18 cellular contexts compared by ENCODE assay signal in the genomic region with DNA sequence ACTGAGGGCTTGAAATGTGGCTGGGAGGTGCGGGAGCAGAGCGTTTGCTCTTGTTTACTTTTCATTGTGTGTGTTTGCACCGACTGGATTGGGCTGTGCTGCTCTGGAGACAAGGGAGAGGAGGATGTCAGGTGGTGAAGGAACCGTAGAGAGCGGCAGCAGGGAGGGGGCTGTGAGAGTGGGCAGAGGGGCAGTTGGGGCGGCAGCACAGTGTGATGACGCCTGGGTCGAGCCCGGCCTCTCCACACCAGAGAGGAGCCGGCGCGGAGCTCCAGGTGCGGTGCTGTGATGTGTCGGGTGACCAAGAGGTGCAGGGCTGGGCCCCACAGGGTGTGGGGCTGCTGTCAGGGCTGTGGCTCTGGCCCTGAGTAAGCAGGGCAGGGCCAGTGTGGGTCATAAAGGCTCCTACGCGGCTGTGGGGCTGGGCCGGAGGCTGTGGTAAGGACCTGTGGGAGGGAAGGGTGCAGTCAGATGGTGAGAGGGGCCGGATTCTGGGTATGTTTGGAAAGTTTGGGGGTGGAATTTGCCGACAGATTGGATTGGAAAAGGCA. TPM values are rescaled to one million over a fixed set of nuclear protein-coding genes. Genes with fewer than 3 reads are reported as not detected.
DNase-seq lines count a peak whose midpoint lies in the region; ATAC-seq and TF ChIP-seq lines count a peak whose summit lies in the region.
"Had no signal": no experiment of that assay in that cellular context is flagged by ENCODE, and none has a peak within 500 bp of the region (broad histone marks: within the 10 kb centered on the region; RNA-seq: fewer than 3 reads in every experiment).

No MANE protein-coding gene starts in this region.

- ATAC-seq in GM23338 (peak; percentile 62), HG03280 (IDR thresholded peaks at IDR 0.05; ENCODE audit: unreplicated experiment) (no peak)
- ATAC-seq: foreskin keratinocyte, K562, left cardiac atrium had no signal

- H3K36me3 ChIP-seq in GM23338 (ENCODE audit: insufficient read depth) (no peaks in the 10 kb centered on the region), rectal smooth muscle tissue (ENCODE audit: control insufficient read depth, insufficient read depth, low read length) (peaks cover 7% of the 10 kb centered on the region)

- POLR2A ChIA-PET in RWPE1 (lab: Yijun Ruan, JAX; ENCODE audit: low non-redundant PET) = interaction anchor here (0.6 to 1.2 kb wide), 2 partner anchors 14 to 87 kb away, joined by 3 to 4 read pairs; no protein-coding TSS in a partner anchor

- peaks cover 43% of the 10 kb centered on the region for H4K20me1 ChIP-seq in GM23338 (replicated peaks; ENCODE audit: insufficient read depth)

- H3K27ac Mint-ChIP-seq in GM23338 (peak overlapping the region; percentile 47), glutamatergic neuron (ENCODE audit: unreplicated experiment) (peak overlapping the region; percentile 81)
- H3K27ac Mint-ChIP-seq: dendritic cell treated with granulocyte-macrophage colony-stimulating factor and Interleukin-4, amounts not matched to agents 40 ng/mL and 50 ng/mL, for 4 days; stimulated activated naive CD8-positive, alpha-beta T cell treated with anti-CD3 and anti-CD28 coated beads, Interleukin-15, Interleukin-2, amounts not matched to agents 100 ng/mL and 50 ng/mL, for 24 hours had no signal

- TF ChIP-seq CTCF in GM23338 (conservative IDR thresholded peaks at IDR 0.05; ENCODE audit: low read depth in 2 of 2) (no peak), RWPE1 (conservative IDR thresholded peaks at IDR 0.05; ENCODE audit: low read depth) (no peak), glutamatergic neuron (IDR thresholded peaks at IDR 0.05; ENCODE audit: partially characterized antibody, unreplicated experiment) (no peak), GM10266 (IDR thresholded peaks at IDR 0.05; ENCODE audit: control insufficient read depth, insufficient read depth, low read depth, missing control alignments) (no peak)

- H3K4me1 Mint-ChIP-seq in GM23338 (peaks cover 9% of the 10 kb centered on the region; the same call in 2 of the 3 replicates), glutamatergic neuron (ENCODE audit: low read depth, unreplicated experiment) (peaks cover 36% of the 10 kb centered on the region)

- no peak for DNase-seq in GM23338 (ENCODE audit: low spot score)
- DNase-seq in RWPE1 (ENCODE audit: low spot score) = no peak
- no peak for DNase-seq in glutamatergic neuron
- DNase-seq in GM10266 (ENCODE audit: extremely low spot score) = no peak
- no peak for DNase-seq in activated CD4-positive, alpha-beta T cell treated with anti-CD3 and anti-CD28 coated beads for 4 hours
- DNase-seq: activated CD8-positive, alpha-beta memory T cell treated with anti-CD3 and anti-CD28 coated beads, Interleukin-2, amount 50 U/mL, for 4 hours; foreskin keratinocyte; GF-D8; left cardiac atrium; NCI-H187 treated with DMSO at 0.1 percent for 48 hours; OCI-M1; stimulated activated CD4-positive, alpha-beta T cell treated with anti-CD3 and anti-CD28 coated beads, Interleukin-4, amount 100 ng/mL, for 1 hour had no signal

- H3K4me1 ChIP-seq in GM23338 (ENCODE audit: insufficient read depth) (no peaks in the 10 kb centered on the region), rectal smooth muscle tissue (ENCODE audit: control insufficient read depth, insufficient read depth, low read length) (peaks cover 20% of the 10 kb centered on the region)
- H3K4me1 ChIP-seq: parathyroid adenoma had no signal

- H2AFZ ChIP-seq in GM23338 = no peak overlapping the region
- H2AFZ ChIP-seq: parathyroid adenoma had no signal

- H3K36me3 Mint-ChIP-seq in GM23338 (ENCODE audit: low read depth) (peaks cover 40% of the 10 kb centered on the region), glutamatergic neuron (ENCODE audit: unreplicated experiment) (peaks cover 5% of the 10 kb centered on the region)

- no peak overlapping the region for H3K4me2 ChIP-seq in GM23338

- CTCF ChIA-PET in RWPE1 (lab: Yijun Ruan, JAX) = no interaction called here

- H3K9ac ChIP-seq in rectal smooth muscle tissue (ENCODE audit: low read length) = no peak overlapping the region
- H3K9ac ChIP-seq: parathyroid adenoma had no signal

- H3K9me3 Mint-ChIP-seq in GM23338 = no peaks in the 10 kb centered on the region
- peaks cover 2% of the 10 kb centered on the region for H3K9me3 Mint-ChIP-seq in glutamatergic neuron (ENCODE audit: unreplicated experiment)
- H3K9me3 Mint-ChIP-seq: dendritic cell treated with granulocyte-macrophage colony-stimulating factor and Interleukin-4, amounts not matched to agents 40 ng/mL and 50 ng/mL, for 4 days; stimulated activated naive CD8-positive, alpha-beta T cell treated with anti-CD3 and anti-CD28 coated beads, Interleukin-15, Interleukin-2, amounts not matched to agents 100 ng/mL and 50 ng/mL, for 24 hours had no signal

- H3K4me3 ChIP-seq in GM23338 (no peak overlapping the region), rectal smooth muscle tissue (ENCODE audit: low read length) (no peak overlapping the region)
- H3K4me3 ChIP-seq: K562 had no signal

- no peak overlapping the region for H3K4me3 Mint-ChIP-seq in GM23338
- no peak overlapping the region for H3K4me3 Mint-ChIP-seq in glutamatergic neuron (ENCODE audit: unreplicated experiment)
- H3K4me3 Mint-ChIP-seq: dendritic cell treated with granulocyte-macrophage colony-stimulating factor and Interleukin-4, amounts not matched to agents 40 ng/mL and 50 ng/mL, for 4 days; stimulated activated naive CD8-positive, alpha-beta T cell treated with anti-CD3 and anti-CD28 coated beads, Interleukin-15, Interleukin-2, amounts not matched to agents 100 ng/mL and 50 ng/mL, for 24 hours had no signal

- H3K27me3 ChIP-seq in GM23338 (ENCODE audit: insufficient read depth) (no peaks in the 10 kb centered on the region), rectal smooth muscle tissue (ENCODE audit: control insufficient read depth, insufficient read depth, low read length) (no peaks in the 10 kb centered on the region)
- H3K27me3 ChIP-seq: foreskin keratinocyte had no signal

- H3K79me2 ChIP-seq in GM23338 (replicated peaks; ENCODE audit: insufficient read depth) = peaks cover 96% of the 10 kb centered on the region

- H3K27me3 Mint-ChIP-seq in GM23338 (ENCODE audit: insufficient read depth, low read depth, poor library complexity) = peaks cover 5% of the 10 kb centered on the region
- H3K27me3 Mint-ChIP-seq in glutamatergic neuron (ENCODE audit: unreplicated experiment) = peaks cover 2% of the 10 kb centered on the region
- H3K27me3 Mint-ChIP-seq: dendritic cell treated with granulocyte-macrophage colony-stimulating factor and Interleukin-4, amounts not matched to agents 40 ng/mL and 50 ng/mL, for 4 days; stimulated activated naive CD8-positive, alpha-beta T cell treated with anti-CD3 and anti-CD28 coated beads, Interleukin-15, Interleukin-2, amounts not matched to agents 100 ng/mL and 50 ng/mL, for 24 hours had no signal

- H3K9me2 ChIP-seq in GM23338 (ENCODE audit: insufficient read depth) = no peaks in the 10 kb centered on the region

- no peaks in the 10 kb centered on the region for H3F3A ChIP-seq in GM23338 (replicated peaks; ENCODE audit: low read depth)

- no peak overlapping the region for H3K27ac ChIP-seq in GM23338 (ENCODE audit: low read depth)
- H3K27ac ChIP-seq in RWPE1 = peak overlapping the region; percentile 21; the same call in 1 of the 2 replicates
- H3K27ac ChIP-seq in rectal smooth muscle tissue (ENCODE audit: low read depth, low read length) = peak overlapping the region; percentile 10
- H3K27ac ChIP-seq: foreskin keratinocyte, parathyroid adenoma had no signal

TF ChIP-seq in GM23338, 12 proteins besides CTCF, POLR2A, EP300 and RAD21 (continues in another document):
- TF ChIP-seq, protein P1, sequence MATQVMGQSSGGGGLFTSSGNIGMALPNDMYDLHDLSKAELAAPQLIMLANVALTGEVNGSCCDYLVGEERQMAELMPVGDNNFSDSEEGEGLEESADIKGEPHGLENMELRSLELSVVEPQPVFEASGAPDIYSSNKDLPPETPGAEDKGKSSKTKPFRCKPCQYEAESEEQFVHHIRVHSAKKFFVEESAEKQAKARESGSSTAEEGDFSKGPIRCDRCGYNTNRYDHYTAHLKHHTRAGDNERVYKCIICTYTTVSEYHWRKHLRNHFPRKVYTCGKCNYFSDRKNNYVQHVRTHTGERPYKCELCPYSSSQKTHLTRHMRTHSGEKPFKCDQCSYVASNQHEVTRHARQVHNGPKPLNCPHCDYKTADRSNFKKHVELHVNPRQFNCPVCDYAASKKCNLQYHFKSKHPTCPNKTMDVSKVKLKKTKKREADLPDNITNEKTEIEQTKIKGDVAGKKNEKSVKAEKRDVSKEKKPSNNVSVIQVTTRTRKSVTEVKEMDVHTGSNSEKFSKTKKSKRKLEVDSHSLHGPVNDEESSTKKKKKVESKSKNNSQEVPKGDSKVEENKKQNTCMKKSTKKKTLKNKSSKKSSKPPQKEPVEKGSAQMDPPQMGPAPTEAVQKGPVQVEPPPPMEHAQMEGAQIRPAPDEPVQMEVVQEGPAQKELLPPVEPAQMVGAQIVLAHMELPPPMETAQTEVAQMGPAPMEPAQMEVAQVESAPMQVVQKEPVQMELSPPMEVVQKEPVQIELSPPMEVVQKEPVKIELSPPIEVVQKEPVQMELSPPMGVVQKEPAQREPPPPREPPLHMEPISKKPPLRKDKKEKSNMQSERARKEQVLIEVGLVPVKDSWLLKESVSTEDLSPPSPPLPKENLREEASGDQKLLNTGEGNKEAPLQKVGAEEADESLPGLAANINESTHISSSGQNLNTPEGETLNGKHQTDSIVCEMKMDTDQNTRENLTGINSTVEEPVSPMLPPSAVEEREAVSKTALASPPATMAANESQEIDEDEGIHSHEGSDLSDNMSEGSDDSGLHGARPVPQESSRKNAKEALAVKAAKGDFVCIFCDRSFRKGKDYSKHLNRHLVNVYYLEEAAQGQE (IDR thresholded peaks at IDR 0.05; ENCODE audit: unreplicated experiment) = no peak
- TF ChIP-seq JUNB (IDR thresholded peaks at IDR 0.05; ENCODE audit: unreplicated experiment) = no peak
- TF ChIP-seq ZNF114 (CRISPR knock-in tag; IDR thresholded peaks at IDR 0.05) = no peak
- TF ChIP-seq, protein P2, sequence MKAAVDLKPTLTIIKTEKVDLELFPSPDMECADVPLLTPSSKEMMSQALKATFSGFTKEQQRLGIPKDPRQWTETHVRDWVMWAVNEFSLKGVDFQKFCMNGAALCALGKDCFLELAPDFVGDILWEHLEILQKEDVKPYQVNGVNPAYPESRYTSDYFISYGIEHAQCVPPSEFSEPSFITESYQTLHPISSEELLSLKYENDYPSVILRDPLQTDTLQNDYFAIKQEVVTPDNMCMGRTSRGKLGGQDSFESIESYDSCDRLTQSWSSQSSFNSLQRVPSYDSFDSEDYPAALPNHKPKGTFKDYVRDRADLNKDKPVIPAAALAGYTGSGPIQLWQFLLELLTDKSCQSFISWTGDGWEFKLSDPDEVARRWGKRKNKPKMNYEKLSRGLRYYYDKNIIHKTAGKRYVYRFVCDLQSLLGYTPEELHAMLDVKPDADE (IDR thresholded peaks at IDR 0.05) = no peak
- TF ChIP-seq CREB1 (CRISPR knock-in tag; IDR thresholded peaks at IDR 0.05; ENCODE audit: low read depth) = no peak
- TF ChIP-seq NANOG (IDR thresholded peaks at IDR 0.05; ENCODE audit: borderline replicate concordance) = no peak
- no peak for TF ChIP-seq STAT1 (IDR thresholded peaks at IDR 0.05; ENCODE audit: unreplicated experiment)

RNA-seq across cellular contexts. Expression of a gene that starts 10.5 kb away (rescaled TPM):
- total RNA-seq in GM23338 (2014; rRNA removed; shearing (Covaris generic)) = 16.1 and 18.5 TPM in 2 replicates
- polyA plus RNA-seq in GM23338 (2016; fragmentation: Nextera tagmentation; extraction: Ambion mirVana) = 15.3 and 16.9 TPM in 2 replicates
- 41.2 TPM for total RNA-seq in glutamatergic neuron (ENCODE audit: unreplicated experiment)
